In genomic region chr10:110387983-110388681, GRCh38 we compare ENCODE assay signal across 8 cellular contexts.
A peak's percentile ranks its signal among the peaks of the same experiment; 100 is the strongest.
DNase-seq lines count a peak whose midpoint lies in the region; ATAC-seq lines count a peak whose summit lies in the region.

No MANE protein-coding gene starts in this region.

- H3K9me3 ChIP-seq in CD4-positive, alpha-beta memory T cell (ENCODE audit: control insufficient read depth in 1 of 2, low read length in 2 of 2), result no peaks in the 10 kb centered on the region

- no peaks in the 10 kb centered on the region for H3K27me3 ChIP-seq in CD4-positive, alpha-beta memory T cell (ENCODE audit: insufficient read depth, low read length)

- H3K27ac Mint-ChIP-seq in CD4-positive, alpha-beta memory T cell, result peak overlapping the region in 6 of 7 donors; percentile 44 to 81 (median 70)
- peak overlapping the region; percentile 84 for H3K27ac Mint-ChIP-seq in activated naive CD8-positive, alpha-beta T cell

- H3K4me1 Mint-ChIP-seq in CD4-positive, alpha-beta memory T cell, result peaks cover 12 to 17% (median 14%) of the 10 kb centered on the region in 4 donors
- peaks cover 25% of the 10 kb centered on the region for H3K4me1 Mint-ChIP-seq in activated naive CD8-positive, alpha-beta T cell (ENCODE audit: low read depth)

- intact Hi-C loops in CD4-positive, alpha-beta memory T cell (cut with micrococcal nuclease), result no loop called here
- intact Hi-C loops in cardiac septum (cut with DNase I), result no loop called here

- no peaks in the 10 kb centered on the region for H3K36me3 ChIP-seq in CD4-positive, alpha-beta memory T cell (ENCODE audit: insufficient read depth, low read length)

- ATAC-seq in GM19463 (IDR thresholded peaks at IDR 0.05; ENCODE audit: unreplicated experiment) (peak; percentile 82), HG03442 (IDR thresholded peaks at IDR 0.05; ENCODE audit: unreplicated experiment) (peak; percentile 77)

- no peak overlapping the region for H3K27ac ChIP-seq in CD4-positive, alpha-beta memory T cell (ENCODE audit: low read depth, low read length)

- no peaks in the 10 kb centered on the region for H3K27me3 Mint-ChIP-seq in CD4-positive, alpha-beta memory T cell
- no peaks in the 10 kb centered on the region for H3K27me3 Mint-ChIP-seq in activated naive CD8-positive, alpha-beta T cell

- no peaks in the 10 kb centered on the region for H3K9me3 Mint-ChIP-seq in CD4-positive, alpha-beta memory T cell
- no peaks in the 10 kb centered on the region for H3K9me3 Mint-ChIP-seq in activated naive CD8-positive, alpha-beta T cell (ENCODE audit: low read depth)

- H3K36me3 Mint-ChIP-seq in CD4-positive, alpha-beta memory T cell, result no peaks in the 10 kb centered on the region
- no peaks in the 10 kb centered on the region for H3K36me3 Mint-ChIP-seq in activated naive CD8-positive, alpha-beta T cell

- H3K4me3 Mint-ChIP-seq in CD4-positive, alpha-beta memory T cell, result peak overlapping the region in 2 of 8 donors; percentile 20 to 38
- peak overlapping the region; percentile 53 for H3K4me3 Mint-ChIP-seq in activated naive CD8-positive, alpha-beta T cell

- DNase-seq in CD4-positive, alpha-beta memory T cell, result peak; percentile 1 to 45 (median 11)
- no peak for DNase-seq in mucosa of gallbladder (ENCODE audit: low spot score)
- no peak for DNase-seq in cardiac septum (ENCODE audit: low spot score)
- no peak for DNase-seq in HCEC 1CT
- no peak for DNase-seq in DMS 273 (lab: John Stamatoyannopoulos, UW; ENCODE audit: unreplicated experiment)

- peaks cover 14% of the 10 kb centered on the region for H3K4me1 ChIP-seq in CD4-positive, alpha-beta memory T cell (ENCODE audit: insufficient read depth, low read length)

- H3K4me3 ChIP-seq in CD4-positive, alpha-beta memory T cell (ENCODE audit: low read length in 2 of 2), result no peak overlapping the region

- POLR2A ChIA-PET in CD4-positive, alpha-beta memory T cell (lab: Charles Lee; ENCODE audit: partially characterized antibody), result no interaction called here

- CTCF ChIA-PET in CD4-positive, alpha-beta memory T cell (lab: Charles Lee; ENCODE audit: partially characterized antibody), result no interaction called here

Comparison
In these comparisons a context has a peak if more than half of its experiments do, and no peak if none do; other contexts are left out.
1. DNase-seq: peak in CD4-positive, alpha-beta memory T cell (5 of 5); none in mucosa of gallbladder (single experiment), cardiac septum (single experiment), HCEC 1CT (single experiment) and DMS 273 (single experiment).